Comparison of ENCODE assay signal across 9 cellular contexts in genomic region chr19:2121416-2122051, GRCh38.
"Had no signal": no experiment of that assay in that cellular context is flagged by ENCODE, and none has a peak within 500 bp of the region (broad histone marks: within the 10 kb centered on the region; RNA-seq: fewer than 3 reads in every experiment).

No MANE protein-coding gene starts in this region.

- DNase-seq: GM23248, GOT3, H7, HFFc6, KG1 had no signal

- H3K4me3 Mint-ChIP-seq: HFFc6, IgD-negative memory B cell had no signal

- H3K27ac ChIP-seq: GM23248 had no signal

- H3K9ac ChIP-seq: GM23248 had no signal

- H3K4me3 ChIP-seq: GM23248, HAP-1 had no signal

- H3K9me3 ChIP-seq: HAP-1 had no signal

- H3K36me3 Mint-ChIP-seq: IgD-negative memory B cell had no signal

- H3K4me1 ChIP-seq: HAP-1 had no signal

- H3K4me1 Mint-ChIP-seq: IgD-negative memory B cell had no signal

- H3K9me3 Mint-ChIP-seq: HFFc6, IgD-negative memory B cell had no signal

- H3K27me3 Mint-ChIP-seq: IgD-negative memory B cell had no signal

- ATAC-seq: HCT116 had no signal

- FAIRE-seq: HTR-8/SVneo had no signal

- H2AFZ ChIP-seq: GM23248 had no signal

- H3K27ac Mint-ChIP-seq: HFFc6, IgD-negative memory B cell had no signal
